Comparison of ENCODE assay signal across 9 cellular contexts in the genomic region with DNA sequence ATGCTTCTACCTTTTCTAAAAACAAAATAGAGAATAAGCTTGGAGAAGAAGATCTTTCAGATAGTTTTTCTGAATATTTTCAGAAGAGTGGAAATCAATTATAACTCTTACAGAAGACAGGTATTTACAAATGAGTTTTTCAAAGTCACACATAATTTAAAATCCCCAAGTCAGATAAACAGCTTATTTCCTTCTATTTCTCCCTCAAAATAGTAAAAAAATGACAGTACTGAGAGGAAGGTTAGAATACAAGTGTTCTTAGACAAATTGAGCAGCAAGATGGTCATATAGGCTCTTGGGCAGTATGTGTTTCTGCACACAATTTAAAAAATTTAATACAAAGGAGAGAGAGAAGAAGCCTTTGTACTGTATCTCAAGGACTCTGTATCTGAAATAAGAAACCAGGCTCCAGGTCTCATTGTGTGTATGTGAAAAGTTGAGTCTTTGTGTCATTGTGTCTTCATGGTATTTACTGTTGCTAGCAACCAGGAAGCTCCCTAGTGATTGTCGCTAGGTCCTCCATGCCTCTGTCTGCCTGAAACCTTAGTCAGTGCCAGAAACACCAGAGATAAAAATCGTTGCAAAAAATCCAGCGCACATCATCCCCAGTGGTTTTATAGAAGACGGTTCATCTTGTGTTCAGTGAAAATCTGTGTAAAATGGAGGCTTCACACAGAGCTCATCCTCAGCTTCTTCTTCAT. TPM values are rescaled to one million over a fixed set of nuclear protein-coding genes. Genes with fewer than 3 reads are reported as not detected.
A peak's percentile ranks its signal among the peaks of the same experiment; 100 is the strongest.
DNase-seq lines count a peak whose midpoint lies in the region; ATAC-seq and TF ChIP-seq lines count a peak whose summit lies in the region.
"Had no signal": no experiment of that assay in that cellular context is flagged by ENCODE, and none has a peak within 500 bp of the region (broad histone marks: within the 10 kb centered on the region; RNA-seq: fewer than 3 reads in every experiment).

No MANE protein-coding gene starts in this region.

- no peak overlapping the region for H2AFZ ChIP-seq in mesenchymal stem cell (ENCODE audit: low read depth, low read length)

- no peak overlapping the region for H2BK5ac ChIP-seq in mesenchymal stem cell (ENCODE audit: low read depth, low read length, poor library complexity, severe bottlenecking)

- TF ChIP-seq POLR2A in vagina (IDR thresholded peaks at IDR 0.05): no peak

- no peaks in the 10 kb centered on the region for H3K9me3 Mint-ChIP-seq in chondrocyte (ENCODE audit: low read depth)
- H3K9me3 Mint-ChIP-seq: T-helper 1 cell treated with Interleukin-12 subunit alpha and Interleukin-12 subunit beta and Interleukin-4 antibody, amounts not matched to agents 30 μg/mL and 1 μg/mL, for 36 hours had no signal

- peak overlapping the region in 1 of 2 experiments; percentile 59 for H2BK12ac ChIP-seq in mesenchymal stem cell (ENCODE audit: low read length in 2 of 2)

- H4K8ac ChIP-seq in mesenchymal stem cell (ENCODE audit: low read length): no peak overlapping the region

- DNase-seq in NCI-H446 (lab: John Stamatoyannopoulos, UW) (peak; percentile 23 to 30), NCI-H446 treated with DMSO at 0.1 percent for 48 hours (lab: John Stamatoyannopoulos, UW) (no peak), NCI-H526 treated with DMSO at 0.1 percent for 48 hours (lab: John Stamatoyannopoulos, UW) (peak; percentile 14), chondrocyte (ENCODE audit: low spot score) (no peak), mesenchymal stem cell (peak; percentile 89), vagina (ENCODE audit: extremely low spot score in 2 of 2) (no peak), omental fat pad (ENCODE audit: low spot score) (no peak)

- H3K27ac Mint-ChIP-seq in chondrocyte (ENCODE audit: unreplicated experiment): peak overlapping the region; percentile 87

- H3K79me1 ChIP-seq in mesenchymal stem cell (replicated peaks; ENCODE audit: low read length, poor library complexity, severe bottlenecking): no peaks in the 10 kb centered on the region

- H3K9ac ChIP-seq in mesenchymal stem cell (ENCODE audit: low read length): peak overlapping the region; percentile 92

- peak overlapping the region in 1 of 2 experiments; percentile 77 for H3K18ac ChIP-seq in mesenchymal stem cell (ENCODE audit: low read depth in 1 of 2, low read length in 2 of 2)

- H3K27me3 ChIP-seq in mesenchymal stem cell (ENCODE audit: control insufficient read depth in 1 of 2, insufficient read depth in 1 of 2, low read length in 2 of 2): no peaks in the 10 kb centered on the region
- no peaks in the 10 kb centered on the region for H3K27me3 ChIP-seq in vagina

- H3K4me1 ChIP-seq in mesenchymal stem cell (ENCODE audit: control insufficient read depth, insufficient read depth, low read depth, low read length): peaks cover 4% of the 10 kb centered on the region
- H3K4me1 ChIP-seq in vagina: peaks cover 11% of the 10 kb centered on the region

- no peak overlapping the region for H2BK15ac ChIP-seq in mesenchymal stem cell (ENCODE audit: low read depth, poor library complexity, severe bottlenecking)

- H3K9me3 ChIP-seq in mesenchymal stem cell (ENCODE audit: control insufficient read depth, low read length) (no peaks in the 10 kb centered on the region), vagina (no peaks in the 10 kb centered on the region)

- WGBS in mesenchymal stem cell: 77% methylated on average over 4 of the region's 4 CpGs

- H2AK5ac ChIP-seq in mesenchymal stem cell (ENCODE audit: low read length, severe bottlenecking): no peak overlapping the region

- intact Hi-C loops in vagina (cut with DNase I): no loop called here

- TF ChIP-seq CTCF in chondrocyte (IDR thresholded peaks at IDR 0.05) (no peak), vagina (IDR thresholded peaks at IDR 0.05) (no peak), omental fat pad (IDR thresholded peaks at IDR 0.05) (no peak)

- H3K4ac ChIP-seq in mesenchymal stem cell (ENCODE audit: low read depth in 1 of 2, low read length in 2 of 2): no peak overlapping the region

- H3K23ac ChIP-seq in mesenchymal stem cell (ENCODE audit: low read length in 2 of 2): no peak overlapping the region

- no peak overlapping the region for H2BK120ac ChIP-seq in mesenchymal stem cell (ENCODE audit: low read depth, low read length)

- H3K36me3 Mint-ChIP-seq in chondrocyte (ENCODE audit: low read depth): no peaks in the 10 kb centered on the region

- peaks cover 30% of the 10 kb centered on the region for H3K4me1 Mint-ChIP-seq in chondrocyte (ENCODE audit: low read depth)

- H3K36me3 ChIP-seq in mesenchymal stem cell (ENCODE audit: control insufficient read depth in 1 of 2, insufficient read depth in 2 of 2, low read depth in 1 of 2, low read length in 2 of 2) (no peaks in the 10 kb centered on the region), vagina (no peaks in the 10 kb centered on the region)

- ATAC-seq in omental fat pad (ENCODE audit: low FRiP score) (no peak), GM18517 (IDR thresholded peaks at IDR 0.05; ENCODE audit: unreplicated experiment) (no peak)

- no peak overlapping the region for H3K14ac ChIP-seq in mesenchymal stem cell (ENCODE audit: low read length in 2 of 2)

- no peaks in the 10 kb centered on the region for H3K27me3 Mint-ChIP-seq in chondrocyte (ENCODE audit: low read depth)

- H3K27ac ChIP-seq in mesenchymal stem cell (ENCODE audit: low read length, poor library complexity, severe bottlenecking) (peak overlapping the region; percentile 72), vagina (peak overlapping the region; percentile 74)

- H3K4me3 Mint-ChIP-seq in chondrocyte (ENCODE audit: unreplicated experiment): peak overlapping the region; percentile 23
- H3K4me3 Mint-ChIP-seq: T-helper 1 cell treated with Interleukin-12 subunit alpha and Interleukin-12 subunit beta and Interleukin-4 antibody, amounts not matched to agents 30 μg/mL and 1 μg/mL, for 36 hours had no signal

- no peak overlapping the region for H4K91ac ChIP-seq in mesenchymal stem cell (ENCODE audit: low read length)

- H3K4me3 ChIP-seq in mesenchymal stem cell (ENCODE audit: insufficient read depth in 1 of 2, low read depth in 1 of 2, low read length in 2 of 2): peak overlapping the region in 1 of 2 experiments; percentile 30
- no peak overlapping the region for H3K4me3 ChIP-seq in vagina

- H3K4me2 ChIP-seq in mesenchymal stem cell (ENCODE audit: low read length, poor library complexity, severe bottlenecking): no peak overlapping the region

RNA-seq across cellular contexts. Expression of gene TUBA1A, which starts 12.9 kb away (rescaled TPM):
- 431 to 551 TPM (median 437 TPM) in 3 replicates for total RNA-seq in chondrocyte
- polyA plus RNA-seq in mesenchymal stem cell (2013, experiment 1 of 2): 656 TPM
- polyA plus RNA-seq in mesenchymal stem cell (2013, experiment 2 of 2): 667 TPM
- total RNA-seq in vagina: 236 TPM
- 100 to 1,000 TPM; 145 to 210 (median 159) TPM for total RNA-seq in omental fat pad

Comparison
In these comparisons a context has a peak if more than half of its experiments do, and no peak if none do; other contexts are left out.
1. DNase-seq: peak in NCI-H446 (2 of 2), NCI-H526 treated with DMSO at 0.1 percent for 48 hours (single experiment) and mesenchymal stem cell (single experiment); none in NCI-H446 treated with DMSO at 0.1 percent for 48 hours (single experiment), chondrocyte (single experiment), vagina (0 of 2) and omental fat pad (single experiment).